ENCODE assay signal across 12 cellular contexts in the genomic region with DNA sequence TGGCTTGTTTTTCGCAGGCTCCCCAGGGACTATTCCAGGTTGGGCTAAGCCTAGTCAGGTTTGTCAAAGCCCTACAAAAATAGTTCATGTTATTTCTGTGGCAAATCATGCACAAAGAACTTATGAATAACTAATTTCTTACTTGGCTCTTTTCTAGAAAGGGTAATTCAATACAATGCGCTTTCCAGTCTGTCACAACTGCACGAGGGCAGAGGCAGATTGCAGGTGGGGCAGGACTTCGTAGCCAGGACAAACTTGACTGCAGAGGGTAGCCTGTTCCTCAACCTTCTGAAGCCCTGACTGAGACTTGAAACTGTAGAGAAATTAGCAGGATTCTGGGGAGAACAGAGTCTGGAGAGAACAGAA.
A peak's percentile ranks its signal among the peaks of the same experiment; 100 is the strongest.
DNase-seq lines count a peak whose midpoint lies in the region; ATAC-seq and TF ChIP-seq lines count a peak whose summit lies in the region.
"Had no signal": no experiment of that assay in that cellular context is flagged by ENCODE, and none has a peak within 500 bp of the region (broad histone marks: within the 10 kb centered on the region; RNA-seq: fewer than 3 reads in every experiment).

No MANE protein-coding gene starts in this region.

- no peak overlapping the region for H2BK12ac ChIP-seq in H9 (ENCODE audit: insufficient read length, low read depth, low read length)

- no peak overlapping the region for H4K91ac ChIP-seq in H9 (ENCODE audit: insufficient read length, low read depth, low read length)

- H3K4me3 Mint-ChIP-seq in memory B cell (peak overlapping the region; percentile 65), H9 (no peak overlapping the region)
- no peak overlapping the region for H3K4me3 Mint-ChIP-seq in activated T-cell treated with anti-CD3 and anti-CD28 coated beads, Interleukin-2, amount 50 U/mL, for 72 hours
- H3K4me3 Mint-ChIP-seq: activated T-helper 17 cell treated with anti-CD3 and anti-CD28 coated beads, Interleukin-2, amount 50 U/mL, for 72 hours had no signal

- no peaks in the 10 kb centered on the region for H3K36me3 Mint-ChIP-seq in memory B cell
- H3K36me3 Mint-ChIP-seq in activated T-cell treated with anti-CD3 and anti-CD28 coated beads, Interleukin-2, amount 50 U/mL, for 72 hours (ENCODE audit: insufficient read depth in 2 of 2) = no peaks in the 10 kb centered on the region
- H3K36me3 Mint-ChIP-seq in H9 (ENCODE audit: insufficient read depth in 1 of 3, low read depth in 3 of 3) = no peaks in the 10 kb centered on the region

- peak; percentile 48 for ATAC-seq in GM18867 (IDR thresholded peaks at IDR 0.05; ENCODE audit: unreplicated experiment)
- ATAC-seq in GM21529 (IDR thresholded peaks at IDR 0.05; ENCODE audit: unreplicated experiment) = peak; percentile 65
- peak; percentile 41 for ATAC-seq in HG03442 (IDR thresholded peaks at IDR 0.05; ENCODE audit: unreplicated experiment)
- ATAC-seq in memory B cell (ENCODE audit: low read depth) = peak; percentile 36
- no peak for ATAC-seq in activated T-cell treated with anti-CD3 and anti-CD28 coated beads, Interleukin-2, amount 50 U/mL, for 72 hours (replicated peaks in 1 of 2)
- ATAC-seq: activated T-helper 17 cell treated with anti-CD3 and anti-CD28 coated beads, Interleukin-2, amount 50 U/mL, for 72 hours had no signal

- H3K9me2 ChIP-seq in GM23248 (ENCODE audit: insufficient read depth) = no peaks in the 10 kb centered on the region

- H3K4me1 ChIP-seq in GM23248 (ENCODE audit: insufficient read depth) = no peaks in the 10 kb centered on the region
- H3K4me1 ChIP-seq in H9 (ENCODE audit: insufficient read depth, low read length) = no peaks in the 10 kb centered on the region; the same call in 1 of the 2 replicates

- no peak overlapping the region for H3K9ac ChIP-seq in GM23248
- H3K9ac ChIP-seq in H9 (ENCODE audit: extremely low read depth, insufficient read length, low read length) = no peak overlapping the region

- H3K27me3 ChIP-seq in GM23248 (replicated peaks; ENCODE audit: insufficient read depth) = no peaks in the 10 kb centered on the region
- no peaks in the 10 kb centered on the region for H3K27me3 ChIP-seq in H9 (ENCODE audit: insufficient read depth, low read length)

- no peaks in the 10 kb centered on the region for H3F3A ChIP-seq in GM23248 (ENCODE audit: insufficient read depth)

- H3T11ph ChIP-seq in H9 (ENCODE audit: low read length) = no peak overlapping the region

- in situ Hi-C loops in GM23248 (cut with MboI) = no loop called here

- no peak overlapping the region for H2BK5ac ChIP-seq in H9 (ENCODE audit: insufficient read length, low read length)

- no peak overlapping the region for H3K4me2 ChIP-seq in GM23248 (ENCODE audit: unreplicated experiment)
- H3K4me2 ChIP-seq in H9 (ENCODE audit: insufficient read depth, insufficient read length, low read length) = no peak overlapping the region

- H2AFZ ChIP-seq in GM23248 (no peak overlapping the region), H9 (ENCODE audit: low read length) (no peak overlapping the region)

- DNase-seq in memory B cell (ENCODE audit: low spot score in 2 of 2) (peak in 1 of 2 donors; percentile 18), GM23248 (no peak), NCI-H82 treated with DMSO at 0.1 percent for 48 hours (lab: John Stamatoyannopoulos, UW; ENCODE audit: unreplicated experiment) (no peak), H9 (no peak)
- no peak for DNase-seq in activated T-cell treated with anti-CD3 and anti-CD28 coated beads, Interleukin-2, amount 50 U/mL, for 72 hours
- DNase-seq: cerebellar nuclear complex; occipital lobe; stimulated activated CD4-positive, alpha-beta T cell treated with anti-CD3 and anti-CD28 coated beads, Interleukin-2, amount 100 ng/mL, for 48 hours had no signal

- no peak overlapping the region for H2BK15ac ChIP-seq in H9 (ENCODE audit: low read depth, low read length)

- H3K9me3 ChIP-seq in GM23248 (ENCODE audit: low read depth) = no peaks in the 10 kb centered on the region
- no peaks in the 10 kb centered on the region for H3K9me3 ChIP-seq in H9 (ENCODE audit: control insufficient read depth, low read depth, low read length)

- no peaks in the 10 kb centered on the region for H3K79me1 ChIP-seq in H9 (ENCODE audit: insufficient read depth, low read depth, low read length, poor library complexity, severe bottlenecking)

- no peak for TF ChIP-seq CTCF in H9 (conservative IDR thresholded peaks at IDR 0.05)

- no peak overlapping the region for H3K14ac ChIP-seq in H9 (ENCODE audit: insufficient read depth, low read length)

- H4K8ac ChIP-seq in H9 (replicated peaks; ENCODE audit: insufficient read length, low read depth, low read length) = no peak overlapping the region

- H3K56ac ChIP-seq in H9 (ENCODE audit: insufficient read length, low read depth, low read length) = no peak overlapping the region

- no peaks in the 10 kb centered on the region for H3K9me3 Mint-ChIP-seq in memory B cell
- H3K9me3 Mint-ChIP-seq in activated T-cell treated with anti-CD3 and anti-CD28 coated beads, Interleukin-2, amount 50 U/mL, for 72 hours = no peaks in the 10 kb centered on the region
- no peaks in the 10 kb centered on the region for H3K9me3 Mint-ChIP-seq in H9
- H3K9me3 Mint-ChIP-seq: activated T-helper 17 cell treated with anti-CD3 and anti-CD28 coated beads, Interleukin-2, amount 50 U/mL, for 72 hours had no signal

- H3K4me3 ChIP-seq in GM23248 = no peak overlapping the region

- no peaks in the 10 kb centered on the region for H3K23me2 ChIP-seq in H9 (ENCODE audit: insufficient read length, low read depth, low read length, poor library complexity, severe bottlenecking)

- no peak overlapping the region for H3K23ac ChIP-seq in H9 (ENCODE audit: insufficient read length, low read depth, low read length)

- no peak overlapping the region for H3K4ac ChIP-seq in H9 (ENCODE audit: low read depth, low read length)

- no peak overlapping the region for H3K27ac ChIP-seq in GM23248
- no peak overlapping the region for H3K27ac ChIP-seq in H9 (ENCODE audit: insufficient read length, low read depth, low read length)

- H3K27ac Mint-ChIP-seq in memory B cell (peak overlapping the region; percentile 70), H9 (peak overlapping the region in 1 of 3 experiments; percentile 84; a peak in 1 of 7 replicates)
- H3K27ac Mint-ChIP-seq in activated T-cell treated with anti-CD3 and anti-CD28 coated beads, Interleukin-2, amount 50 U/mL, for 72 hours = no peak overlapping the region
- H3K27ac Mint-ChIP-seq: activated T-helper 17 cell treated with anti-CD3 and anti-CD28 coated beads, Interleukin-2, amount 50 U/mL, for 72 hours had no signal

- H3K27me3 Mint-ChIP-seq in memory B cell (no peaks in the 10 kb centered on the region), H9 (ENCODE audit: low read depth) (no peaks in the 10 kb centered on the region)
- no peaks in the 10 kb centered on the region for H3K27me3 Mint-ChIP-seq in activated T-cell treated with anti-CD3 and anti-CD28 coated beads, Interleukin-2, amount 50 U/mL, for 72 hours (ENCODE audit: low read depth)
- H3K27me3 Mint-ChIP-seq: activated T-helper 17 cell treated with anti-CD3 and anti-CD28 coated beads, Interleukin-2, amount 50 U/mL, for 72 hours had no signal

- H4K20me1 ChIP-seq in GM23248 (ENCODE audit: insufficient read depth) (no peaks in the 10 kb centered on the region), H9 (ENCODE audit: control insufficient read depth, insufficient read depth, insufficient read length) (no peaks in the 10 kb centered on the region)

- no peak overlapping the region for H3K18ac ChIP-seq in H9 (ENCODE audit: insufficient read length, low read depth, low read length)

- no peak overlapping the region for H2BK120ac ChIP-seq in H9 (ENCODE audit: low read depth, low read length, poor library complexity, severe bottlenecking)

- H2BK20ac ChIP-seq in H9 (ENCODE audit: low read depth, low read length, poor library complexity, severe bottlenecking) = no peak overlapping the region

- H3K4me1 Mint-ChIP-seq in memory B cell = peaks cover 14% of the 10 kb centered on the region
- no peaks in the 10 kb centered on the region for H3K4me1 Mint-ChIP-seq in activated T-cell treated with anti-CD3 and anti-CD28 coated beads, Interleukin-2, amount 50 U/mL, for 72 hours (ENCODE audit: low read depth)
- H3K4me1 Mint-ChIP-seq in H9 = no peaks in the 10 kb centered on the region; a peak in 1 of 4 replicates

- no peaks in the 10 kb centered on the region for H3K36me3 ChIP-seq in GM23248 (ENCODE audit: low read depth)

- H3K79me2 ChIP-seq in GM23248 (ENCODE audit: insufficient read depth) (no peaks in the 10 kb centered on the region), H9 (ENCODE audit: insufficient read depth, low read length) (no peaks in the 10 kb centered on the region; the same call in 1 of the 2 replicates)

- WGBS in GM23248 (ENCODE audit: low coverage in 1 of 2, low lambda C conversion rate in 2 of 2, missing lambda C conversion rate in 2 of 2), 2 experiments = 45 to 67% methylated on average over 4 of the region's 4 CpGs
- no CpG with 5 or more reads among the region's 4 CpGs for WGBS in H9 (ENCODE audit: extremely low coverage, insufficient read length, low lambda C conversion rate)

- no peak overlapping the region for H2AK5ac ChIP-seq in H9 (ENCODE audit: insufficient read length, low read length)

- H4K5ac ChIP-seq in H9 (ENCODE audit: insufficient read length, low read depth, low read length) = no peak overlapping the region

Comparison
In these comparisons a context has a peak if more than half of its experiments do, and no peak if none do; other contexts are left out.
1. ATAC-seq: peak in GM18867 (single experiment), GM21529 (single experiment), HG03442 (single experiment) and memory B cell (single experiment); none in activated T-cell treated with anti-CD3 and anti-CD28 coated beads, Interleukin-2, amount 50 U/mL, for 72 hours (0 of 2).